Comparison of ENCODE assay signal across 8 cellular contexts in the genomic region with DNA sequence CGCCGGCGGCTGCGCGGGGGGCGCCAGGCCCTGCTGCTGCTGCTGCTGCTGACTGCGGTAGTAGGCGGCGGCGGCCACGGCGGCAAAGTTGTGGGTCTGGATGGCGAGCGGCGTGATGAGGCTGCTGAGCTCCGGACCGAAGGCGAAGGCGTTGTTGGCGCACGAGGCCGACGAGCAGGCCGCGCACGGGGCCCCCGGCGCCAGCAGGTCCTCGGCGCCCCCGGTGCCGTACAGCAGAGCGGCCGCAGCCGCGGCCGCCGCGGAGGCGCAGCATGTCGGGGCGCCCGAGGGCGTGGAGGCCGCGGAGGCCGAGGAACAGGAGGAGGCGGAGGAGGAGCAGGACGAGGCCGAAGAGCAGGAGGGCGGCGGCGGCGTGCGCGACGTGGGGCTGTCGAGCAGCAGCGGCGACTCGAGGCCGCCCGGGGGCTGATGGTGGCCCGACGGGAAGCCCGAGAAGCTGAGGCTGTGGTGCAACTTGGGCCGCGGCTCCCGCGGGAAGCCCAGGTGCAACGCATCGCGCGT.
DNase-seq lines count a peak whose midpoint lies in the region; ATAC-seq lines count a peak whose summit lies in the region.

No MANE protein-coding gene starts in this region.

- peaks cover 0 to 13% (median 0%) of the 10 kb centered on the region in 11 experiments; a peak in 7 of 22 replicates for H3K9me3 ChIP-seq in BLaER1 treated with 17β-estradiol and CSF1 and Interleukin-3, amounts not matched to agents 10 nM and 100 nM (replicated peaks in 1 of 11)
- H3K9me3 ChIP-seq in adipocyte (ENCODE audit: control insufficient read depth, low read length) (no peaks in the 10 kb centered on the region), iPS-18c (ENCODE audit: control insufficient read depth, insufficient read depth, low read length) (no peaks in the 10 kb centered on the region)

- peaks cover 38 to 61% (median 48%) of the 10 kb centered on the region in 11 experiments for H4K20me1 ChIP-seq in BLaER1 treated with 17β-estradiol and CSF1 and Interleukin-3, amounts not matched to agents 10 nM and 100 nM

- peaks cover 22 to 59% (median 36%) of the 10 kb centered on the region in 10 experiments for H3K4me1 ChIP-seq in BLaER1 treated with 17β-estradiol and CSF1 and Interleukin-3, amounts not matched to agents 10 nM and 100 nM
- peaks cover 48% of the 10 kb centered on the region for H3K4me1 ChIP-seq in adipocyte (ENCODE audit: control insufficient read depth, insufficient read depth, low read length)

- no peaks in the 10 kb centered on the region for H3K27me3 ChIP-seq in BLaER1 treated with 17β-estradiol and CSF1 and Interleukin-3, amounts not matched to agents 10 nM and 100 nM
- H3K27me3 ChIP-seq in adipocyte (replicated peaks; ENCODE audit: control insufficient read depth, insufficient read depth, low read length): no peaks in the 10 kb centered on the region

- peak overlapping the region; percentile 88 to 100 (median 97) for H3K27ac ChIP-seq in BLaER1 treated with 17β-estradiol and CSF1 and Interleukin-3, amounts not matched to agents 10 nM and 100 nM

- ATAC-seq in GM21515 (IDR thresholded peaks at IDR 0.05; ENCODE audit: unreplicated experiment): no peak

- peak; percentile 11 for DNase-seq in NCI-H526 treated with DMSO at 0.1 percent for 48 hours (lab: John Stamatoyannopoulos, UW)
- peak; percentile 57 for DNase-seq in adipocyte (ENCODE audit: low read depth)
- DNase-seq in stimulated activated CD4-positive, alpha-beta T cell treated with anti-CD3 and anti-CD28 coated beads, Interleukin-4, amount 100 ng/mL, for 48 hours (ENCODE audit: low read depth in 2 of 2): peak; percentile 26 to 31
- no peak for DNase-seq in Ammon's horn (ENCODE audit: low spot score)
- no peak for DNase-seq in NCI-H1105 (lab: John Stamatoyannopoulos, UW)

- peak overlapping the region; percentile 36 to 99 (median 96); a peak in 20 of 22 replicates for H3K4me2 ChIP-seq in BLaER1 treated with 17β-estradiol and CSF1 and Interleukin-3, amounts not matched to agents 10 nM and 100 nM

- H3K4me3 ChIP-seq in BLaER1 treated with 17β-estradiol and CSF1 and Interleukin-3, amounts not matched to agents 10 nM and 100 nM: peak overlapping the region; percentile 75 to 95 (median 89)
- H3K4me3 ChIP-seq in adipocyte (ENCODE audit: low read length): peak overlapping the region; percentile 91
- peak overlapping the region; percentile 97 for H3K4me3 ChIP-seq in iPS-18c (ENCODE audit: insufficient read depth, low read depth, low read length)

- peaks cover 36 to 46% (median 42%) of the 10 kb centered on the region in 11 experiments for H3K36me3 ChIP-seq in BLaER1 treated with 17β-estradiol and CSF1 and Interleukin-3, amounts not matched to agents 10 nM and 100 nM
- peaks cover 23% of the 10 kb centered on the region for H3K36me3 ChIP-seq in adipocyte (ENCODE audit: control insufficient read depth, insufficient read depth, low read length, severe bottlenecking)

- H3K9ac ChIP-seq in BLaER1 treated with 17β-estradiol and CSF1 and Interleukin-3, amounts not matched to agents 10 nM and 100 nM: peak overlapping the region; percentile 91 to 100 (median 98)
- H3K9ac ChIP-seq in adipocyte (ENCODE audit: low read length): peak overlapping the region; percentile 99

Comparison
In these comparisons a context has a peak if more than half of its experiments do, and no peak if none do; other contexts are left out.
1. DNase-seq: peak in NCI-H526 treated with DMSO at 0.1 percent for 48 hours (single experiment), adipocyte (single experiment) and stimulated activated CD4-positive, alpha-beta T cell treated with anti-CD3 and anti-CD28 coated beads, Interleukin-4, amount 100 ng/mL, for 48 hours (2 of 2); none in Ammon's horn (single experiment) and NCI-H1105 (single experiment).
2. Peak in every context shown above with its lines, with median percentiles within 50 percentile points of each other: H3K4me3 ChIP-seq.